In genomic region chr3:56111651-56112250, GRCh38 we compare ENCODE assay signal across 16 cellular contexts.
A peak's percentile ranks its signal among the peaks of the same experiment; 100 is the strongest.
DNase-seq lines count a peak whose midpoint lies in the region; TF ChIP-seq lines count a peak whose summit lies in the region.
"Had no signal": no experiment of that assay in that cellular context is flagged by ENCODE, and none has a peak within 500 bp of the region (broad histone marks: within the 10 kb centered on the region; RNA-seq: fewer than 3 reads in every experiment).

No MANE protein-coding gene starts in this region.

- H2AFZ ChIP-seq in neuronal stem cell (ENCODE audit: low read length) = peak overlapping the region; percentile 43
- H2AFZ ChIP-seq: PC-9 had no signal

- no peak overlapping the region for H2BK15ac ChIP-seq in neuronal stem cell (ENCODE audit: low read length)

- TF ChIP-seq CTCF in AG10803 (conservative IDR thresholded peaks at IDR 0.05; ENCODE audit: low read length) = no peak

- H3K9me3 ChIP-seq in SK-N-MC (ENCODE audit: low read depth, low read length) = no peaks in the 10 kb centered on the region
- H3K9me3 ChIP-seq in neuronal stem cell (replicated peaks in 1 of 2; ENCODE audit: control insufficient read depth in 2 of 2, insufficient read depth in 1 of 2, low read depth in 1 of 2, low read length in 2 of 2) = peaks cover 0 to 13% of the 10 kb centered on the region in 2 donors

- H3K4ac ChIP-seq in neuronal stem cell (ENCODE audit: low read length) = no peak overlapping the region

- H4K8ac ChIP-seq in neuronal stem cell (ENCODE audit: low read depth, low read length) = no peak overlapping the region

- no peak overlapping the region for H2BK12ac ChIP-seq in neuronal stem cell (ENCODE audit: low read length)

- H3K9ac ChIP-seq in SK-N-MC (ENCODE audit: insufficient read length) (peak overlapping the region; percentile 29), neuronal stem cell (ENCODE audit: low read depth, low read length, poor library complexity) (no peak overlapping the region)

- H4K91ac ChIP-seq in neuronal stem cell (ENCODE audit: low read depth, low read length, poor library complexity) = no peak overlapping the region

- in situ Hi-C loops in ACHN (cut with HindIII; ENCODE audit: low pct_ligation_motif_present, low pct_unique_long_range_greater_than_20kb, low sequenced_read_pairs) = no loop called here

- no peak overlapping the region for H3K14ac ChIP-seq in neuronal stem cell (ENCODE audit: low read length)

- H3K27me3 ChIP-seq in neuronal stem cell (ENCODE audit: control insufficient read depth in 3 of 3, insufficient read depth in 3 of 3, low read depth in 1 of 3, low read length in 3 of 3) = no peaks in the 10 kb centered on the region

- no peak overlapping the region for H3K18ac ChIP-seq in neuronal stem cell (ENCODE audit: low read length)

- H3K4me3 ChIP-seq in AG10803 (ENCODE audit: low read length) (no peak overlapping the region), SK-N-MC (peak overlapping the region; percentile 50), neuronal stem cell (ENCODE audit: low read length in 2 of 2) (no peak overlapping the region)
- H3K4me3 ChIP-seq: PC-9 had no signal

- no peak overlapping the region for H2BK5ac ChIP-seq in neuronal stem cell (ENCODE audit: low read length)

- WGBS in neuronal stem cell (ENCODE audit: extremely low coverage in 2 of 2, insufficient read length in 2 of 2, insufficient replicate concordance in 1 of 2), 2 donors = no CpG with 5 or more reads among the region's 3 CpGs

- no peak overlapping the region for H3K4me2 ChIP-seq in neuronal stem cell (ENCODE audit: insufficient read depth, low read length, poor library complexity, severe bottlenecking)
- H3K4me2 ChIP-seq: PC-9 had no signal

- no peak overlapping the region for H2BK120ac ChIP-seq in neuronal stem cell (ENCODE audit: low read depth, low read length)

- no peak overlapping the region for H3K23ac ChIP-seq in neuronal stem cell (ENCODE audit: low read depth, low read length, poor library complexity)

- H2AK5ac ChIP-seq in neuronal stem cell (ENCODE audit: low read depth, low read length) = no peak overlapping the region

- H3K79me1 ChIP-seq in neuronal stem cell (ENCODE audit: low read depth, low read length) = no peaks in the 10 kb centered on the region

- H3K4me1 ChIP-seq in neuronal stem cell (ENCODE audit: control insufficient read depth in 2 of 2, insufficient read depth in 1 of 2, low read depth in 1 of 2, low read length in 2 of 2) = peaks cover 9 to 15% of the 10 kb centered on the region in 2 donors

- no peaks in the 10 kb centered on the region for H3K36me3 ChIP-seq in SK-N-MC (ENCODE audit: insufficient read depth, low read length)
- no peaks in the 10 kb centered on the region for H3K36me3 ChIP-seq in neuronal stem cell (replicated peaks in 1 of 2; ENCODE audit: control insufficient read depth in 2 of 2, insufficient read depth in 2 of 2, low read length in 2 of 2)

- H3K27ac ChIP-seq in SK-N-MC = peak overlapping the region; percentile 95
- H3K27ac ChIP-seq in neuronal stem cell (replicated peaks; ENCODE audit: low read length) = no peak overlapping the region
- H3K27ac ChIP-seq: PC-9, RWPE1 had no signal

- DNase-seq in AG10803 (ENCODE audit: low read depth) (peak; percentile 45), SK-N-MC (ENCODE audit: low read depth, low spot score) (no peak), fibroblast of gingiva (ENCODE audit: low read depth) (peak; percentile 97), neuronal stem cell (ENCODE audit: low spot score) (no peak), ACHN (no peak), DMS 273 (lab: John Stamatoyannopoulos, UW; ENCODE audit: unreplicated experiment) (no peak), NCI-H2227 (lab: John Stamatoyannopoulos, UW; ENCODE audit: unreplicated experiment) (no peak)
- DNase-seq: C1 segment of cervical spinal cord; CD8-positive, alpha-beta memory T cell; DMS79 treated with DMSO at 0.1 percent for 48 hours; KG1; NCI-H1694 treated with DMSO at 0.1 percent for 48 hours; NCI-H2227 treated with DMSO at 0.1 percent for 48 hours; NCI-H524; PC-9 had no signal

Comparison
In these comparisons a context has a peak if more than half of its experiments do, and no peak if none do; other contexts are left out.
1. DNase-seq: peak in AG10803 (single experiment) and fibroblast of gingiva (single experiment); none in SK-N-MC (single experiment), neuronal stem cell (single experiment), ACHN (single experiment), DMS 273 (single experiment) and NCI-H2227 (single experiment).